Comparison of ENCODE assay signal across 8 cellular contexts in genomic region chr21:38831526-38832467, GRCh38.
A peak's percentile ranks its signal among the peaks of the same experiment; 100 is the strongest.
DNase-seq lines count a peak whose midpoint lies in the region; ATAC-seq lines count a peak whose summit lies in the region.

No MANE protein-coding gene starts in this region.

- peak; percentile 24 for DNase-seq in activated T-cell treated with anti-CD3 and anti-CD28 coated beads for 24 hours (ENCODE audit: low read depth)
- DNase-seq in activated T-cell treated with anti-CD3 and anti-CD28 coated beads for 4 hours, result no peak
- peak; percentile 38 for DNase-seq in NCI-H69 (lab: John Stamatoyannopoulos, UW)
- peak; percentile 40 for DNase-seq in activated naive CD8-positive, alpha-beta T cell treated with anti-CD3 and anti-CD28 coated beads, Interleukin-2, amount 50 U/mL, for 24 hours
- DNase-seq in iris pigment epithelial cell (ENCODE audit: low read depth), result peak; percentile 100
- no peak for DNase-seq in T-helper 9 cell

- H3K36me3 Mint-ChIP-seq in activated naive CD8-positive, alpha-beta T cell treated with anti-CD3 and anti-CD28 coated beads, Interleukin-2, amount 50 U/mL, for 24 hours (ENCODE audit: low read depth), result no peaks in the 10 kb centered on the region
- H3K36me3 Mint-ChIP-seq in stimulated activated memory B cell treated with anti-CD40 and anti-IgM and Interleukin-4, amounts not matched to agents 10 μg/mL and 1 μg/mL and 100 μg/mL, for 72 hours, result no peaks in the 10 kb centered on the region

- no peaks in the 10 kb centered on the region for H3K9me3 Mint-ChIP-seq in activated naive CD8-positive, alpha-beta T cell treated with anti-CD3 and anti-CD28 coated beads, Interleukin-2, amount 50 U/mL, for 24 hours
- no peaks in the 10 kb centered on the region for H3K9me3 Mint-ChIP-seq in stimulated activated memory B cell treated with anti-CD40 and anti-IgM and Interleukin-4, amounts not matched to agents 10 μg/mL and 1 μg/mL and 100 μg/mL, for 72 hours

- H3K4me1 Mint-ChIP-seq in activated naive CD8-positive, alpha-beta T cell treated with anti-CD3 and anti-CD28 coated beads, Interleukin-2, amount 50 U/mL, for 24 hours, result peaks cover 18% of the 10 kb centered on the region
- peaks cover 17% of the 10 kb centered on the region for H3K4me1 Mint-ChIP-seq in stimulated activated memory B cell treated with anti-CD40 and anti-IgM and Interleukin-4, amounts not matched to agents 10 μg/mL and 1 μg/mL and 100 μg/mL, for 72 hours

- H3K27ac Mint-ChIP-seq in activated naive CD8-positive, alpha-beta T cell treated with anti-CD3 and anti-CD28 coated beads, Interleukin-2, amount 50 U/mL, for 24 hours, result no peak overlapping the region
- peak overlapping the region; percentile 5 for H3K27ac Mint-ChIP-seq in stimulated activated memory B cell treated with anti-CD40 and anti-IgM and Interleukin-4, amounts not matched to agents 10 μg/mL and 1 μg/mL and 100 μg/mL, for 72 hours

- peaks cover 10% of the 10 kb centered on the region for H3K27me3 Mint-ChIP-seq in activated naive CD8-positive, alpha-beta T cell treated with anti-CD3 and anti-CD28 coated beads, Interleukin-2, amount 50 U/mL, for 24 hours
- H3K27me3 Mint-ChIP-seq in stimulated activated memory B cell treated with anti-CD40 and anti-IgM and Interleukin-4, amounts not matched to agents 10 μg/mL and 1 μg/mL and 100 μg/mL, for 72 hours, result peaks cover 13% of the 10 kb centered on the region

- peak; percentile 86 for ATAC-seq in HG02885 (IDR thresholded peaks at IDR 0.05; ENCODE audit: poor library complexity, unreplicated experiment)
- ATAC-seq in activated naive CD8-positive, alpha-beta T cell treated with anti-CD3 and anti-CD28 coated beads, Interleukin-2, amount 50 U/mL, for 24 hours, result peak; percentile 91
- peak; percentile 92 for ATAC-seq in stimulated activated memory B cell treated with anti-CD40 and anti-IgM and Interleukin-4, amounts not matched to agents 10 μg/mL and 1 μg/mL and 100 μg/mL, for 72 hours

- no peak overlapping the region for H3K4me3 Mint-ChIP-seq in activated naive CD8-positive, alpha-beta T cell treated with anti-CD3 and anti-CD28 coated beads, Interleukin-2, amount 50 U/mL, for 24 hours
- H3K4me3 Mint-ChIP-seq in stimulated activated memory B cell treated with anti-CD40 and anti-IgM and Interleukin-4, amounts not matched to agents 10 μg/mL and 1 μg/mL and 100 μg/mL, for 72 hours, result peak overlapping the region; percentile 5

Comparison
In these comparisons a context has a peak if more than half of its experiments do, and no peak if none do; other contexts are left out.
1. DNase-seq: peak in activated T-cell treated with anti-CD3 and anti-CD28 coated beads for 24 hours (single experiment), NCI-H69 (single experiment), activated naive CD8-positive, alpha-beta T cell treated with anti-CD3 and anti-CD28 coated beads, Interleukin-2, amount 50 U/mL, for 24 hours (single experiment) and iris pigment epithelial cell (single experiment); none in activated T-cell treated with anti-CD3 and anti-CD28 coated beads for 4 hours (single experiment) and T-helper 9 cell (single experiment).
2. Peak in every context shown above with its lines, with median percentiles within 50 percentile points of each other: ATAC-seq.